ENCODE assay signal across 20 cellular contexts in the genomic region with DNA sequence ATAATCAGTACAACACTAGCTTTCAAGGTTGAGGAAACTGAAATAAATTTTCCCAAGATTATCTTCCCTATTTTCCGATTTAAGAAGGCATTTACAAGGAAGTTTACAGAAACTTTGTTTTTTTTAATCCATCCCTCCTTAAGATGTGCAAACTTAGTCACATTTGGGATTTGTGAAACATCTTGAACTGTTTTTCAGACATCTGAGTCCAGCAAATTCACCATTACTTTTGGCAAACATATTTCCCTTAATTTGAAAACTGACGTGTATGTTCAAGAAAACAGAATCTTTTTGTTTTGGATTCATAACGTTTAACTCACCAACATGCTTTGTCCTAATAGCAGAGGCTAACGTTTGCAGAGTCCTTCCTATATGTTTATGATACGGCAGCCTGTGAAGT. TPM values are rescaled to one million over a fixed set of nuclear protein-coding genes. Genes with fewer than 3 reads are reported as not detected.
"Had no signal": no experiment of that assay in that cellular context is flagged by ENCODE, and none has a peak within 500 bp of the region (broad histone marks: within the 10 kb centered on the region; RNA-seq: fewer than 3 reads in every experiment).

No MANE protein-coding gene starts in this region.

- H3K4me3 Mint-ChIP-seq: activated B cell treated with CpG ODN at 0.5 μM for 24 hours; activated naive CD4-positive, alpha-beta T cell treated with anti-CD3 and anti-CD28 coated beads for 36 hours; activated T-cell treated with anti-CD3 and anti-CD28 coated beads, Interleukin-2, amount 50 U/mL, for 4 hours; immature natural killer cell; memory B cell; naive B cell had no signal

- H3K27ac Mint-ChIP-seq: activated B cell treated with CpG ODN at 0.5 μM for 24 hours; activated naive CD4-positive, alpha-beta T cell treated with anti-CD3 and anti-CD28 coated beads for 36 hours; immature natural killer cell; memory B cell; naive B cell had no signal

- H3K4me3 ChIP-seq: coronary artery, left ventricle myocardium inferior, mucosa of descending colon, pancreas, transverse colon had no signal

- H3K4me1 Mint-ChIP-seq: activated B cell treated with CpG ODN at 0.5 μM for 24 hours, immature natural killer cell, memory B cell, naive B cell had no signal

- H3K36me3 ChIP-seq: left ventricle myocardium inferior, neutrophil, pancreas, transverse colon had no signal

- ATAC-seq: activated T-cell treated with anti-CD3 and anti-CD28 coated beads, Interleukin-2, amount 50 U/mL, for 4 hours; mucosa of descending colon; pancreas had no signal

- H3K9me3 ChIP-seq: left ventricle myocardium inferior, mucosa of descending colon, neutrophil, pancreas, transverse colon had no signal

- H3K36me3 Mint-ChIP-seq: memory B cell, naive B cell had no signal

- H3K9me3 Mint-ChIP-seq: activated B cell treated with CpG ODN at 0.5 μM for 24 hours; activated naive CD4-positive, alpha-beta T cell treated with anti-CD3 and anti-CD28 coated beads for 36 hours; activated T-cell treated with anti-CD3 and anti-CD28 coated beads, Interleukin-2, amount 50 U/mL, for 4 hours; memory B cell had no signal

- H3K4me1 ChIP-seq: pancreas, transverse colon had no signal

- DNase-seq: activated B cell treated with CpG ODN at 0.5 μM for 24 hours; activated CD4-positive, alpha-beta T cell treated with anti-CD3 and anti-CD28 coated beads for 4 hours; activated CD8-positive, alpha-beta memory T cell treated with anti-CD3 and anti-CD28 coated beads, Interleukin-2, amount 50 U/mL, for 4 hours; activated naive CD4-positive, alpha-beta T cell treated with anti-CD3 and anti-CD28 coated beads for 36 hours; activated T-cell treated with anti-CD3 and anti-CD28 coated beads, Interleukin-2, amount 50 U/mL, for 4 hours; anterior cingulate cortex; erythroblast; immature natural killer cell; left ventricle myocardium inferior; mucosa of descending colon; naive B cell; pancreas; stimulated activated CD4-positive, alpha-beta T cell treated with anti-CD3 and anti-CD28 coated beads, Interleukin-2, amount 100 ng/mL, for 24 hours; stimulated activated naive CD4-positive, alpha-beta T cell treated with Interleukin-2 at 50 U/mL for 16 hours; substantia nigra; transverse colon had no signal

- H3K27ac ChIP-seq: left ventricle myocardium inferior, neutrophil, pancreas, SK-N-MC had no signal

- H3K27me3 ChIP-seq: transverse colon had no signal

- H3K27me3 Mint-ChIP-seq: activated B cell treated with CpG ODN at 0.5 μM for 24 hours had no signal

RNA-seq across cellular contexts. Expression of gene GLI3, which starts 19.5 kb away (rescaled TPM):
- total RNA-seq: activated B cell treated with CpG ODN at 0.5 μM for 24 hours had no signal
